Comparison of ENCODE assay signal across 13 cellular contexts in genomic region chr3:187103251-187103650, GRCh38. TPM values are rescaled to one million over a fixed set of nuclear protein-coding genes. Genes with fewer than 3 reads are reported as not detected.
DNase-seq lines count a peak whose midpoint lies in the region; ATAC-seq and TF ChIP-seq lines count a peak whose summit lies in the region.
"Had no signal": no experiment of that assay in that cellular context is flagged by ENCODE, and none has a peak within 500 bp of the region (broad histone marks: within the 10 kb centered on the region; RNA-seq: fewer than 3 reads in every experiment).

No MANE protein-coding gene starts in this region.

- H3K4me1 ChIP-seq in thoracic aorta (ENCODE audit: control insufficient read depth in 1 of 2, low read depth in 2 of 2) = peaks cover 27 to 65% of the 10 kb centered on the region in 2 donors
- H3K4me1 ChIP-seq in CD4-positive, alpha-beta memory T cell (ENCODE audit: insufficient read depth, low read length) = peaks cover 23% of the 10 kb centered on the region
- H3K4me1 ChIP-seq: Caco-2 had no signal

- H3K36me3 ChIP-seq in KOPT-K1 (ENCODE audit: insufficient read depth, low read length) (no peaks in the 10 kb centered on the region), thoracic aorta (no peaks in the 10 kb centered on the region)
- H3K36me3 ChIP-seq in CD4-positive, alpha-beta memory T cell (ENCODE audit: insufficient read depth, low read length) = no peaks in the 10 kb centered on the region
- H3K36me3 ChIP-seq: HAP-1 had no signal

- no peak for DNase-seq in T-helper 17 cell
- DNase-seq in thoracic aorta (ENCODE audit: low spot score) = no peak
- DNase-seq in CD4-positive, alpha-beta memory T cell = no peak
- DNase-seq in HCEC 1CT = no peak
- DNase-seq in stimulated activated naive CD8-positive, alpha-beta T cell treated with anti-CD3 and anti-CD28 coated beads, Interleukin-15, Interleukin-2, amounts not matched to agents 100 U/mL and 50 U/mL, for 24 hours = no peak
- DNase-seq: C1 segment of cervical spinal cord; Caco-2; CD8-positive, alpha-beta T cell; DMS153; DND-41; GOT3 had no signal

- H3K27ac ChIP-seq in KOPT-K1 (ENCODE audit: low read depth, low read length, poor library complexity, severe bottlenecking) (peak overlapping the region; percentile 6), thoracic aorta (peak overlapping the region; percentile 81 to 84)
- no peak overlapping the region for H3K27ac ChIP-seq in CD4-positive, alpha-beta memory T cell (ENCODE audit: low read depth, low read length)

- CTCF ChIA-PET in CD4-positive, alpha-beta memory T cell (lab: Charles Lee; ENCODE audit: partially characterized antibody) = interaction anchor here (0.8 to 6.4 kb wide), 7 partner anchors 10 to 168 kb away, joined by 3 to 57 read pairs (median 6); partner anchors contain the start of gene RPL39L

- no peaks in the 10 kb centered on the region for H3K9me3 Mint-ChIP-seq in CD4-positive, alpha-beta memory T cell
- H3K9me3 Mint-ChIP-seq: CD8-positive, alpha-beta T cell had no signal

- no peak overlapping the region for H3K4me3 ChIP-seq in thoracic aorta
- H3K4me3 ChIP-seq in CD4-positive, alpha-beta memory T cell (ENCODE audit: low read length in 2 of 2) = no peak overlapping the region
- H3K4me3 ChIP-seq: HAP-1 had no signal

- H3K9me3 ChIP-seq in KOPT-K1 (ENCODE audit: insufficient read depth, low read length, poor library complexity, severe bottlenecking) = no peaks in the 10 kb centered on the region
- no peaks in the 10 kb centered on the region for H3K9me3 ChIP-seq in T-helper 17 cell (ENCODE audit: control insufficient read depth, low read length, poor library complexity, severe bottlenecking)
- no peaks in the 10 kb centered on the region for H3K9me3 ChIP-seq in thoracic aorta
- no peaks in the 10 kb centered on the region for H3K9me3 ChIP-seq in CD4-positive, alpha-beta memory T cell (ENCODE audit: control insufficient read depth in 1 of 2, low read length in 2 of 2)
- H3K9me3 ChIP-seq: Caco-2, HAP-1 had no signal

- intact Hi-C loops in CD4-positive, alpha-beta memory T cell (cut with micrococcal nuclease) = no loop called here

- H3K27me3 ChIP-seq in thoracic aorta (replicated peaks; ENCODE audit: insufficient read depth) = no peaks in the 10 kb centered on the region
- H3K27me3 ChIP-seq in CD4-positive, alpha-beta memory T cell (ENCODE audit: insufficient read depth, low read length) = no peaks in the 10 kb centered on the region

- peak overlapping the region; percentile 92 for H3K27ac Mint-ChIP-seq in T-helper 17 cell
- H3K27ac Mint-ChIP-seq in CD4-positive, alpha-beta memory T cell = no peak overlapping the region
- H3K27ac Mint-ChIP-seq: CD8-positive, alpha-beta T cell had no signal

- no peak for TF ChIP-seq CTCF in thoracic aorta (IDR thresholded peaks at IDR 0.05)

- H3K4me1 Mint-ChIP-seq in T-helper 17 cell = peaks cover 19% of the 10 kb centered on the region
- H3K4me1 Mint-ChIP-seq in CD4-positive, alpha-beta memory T cell = peaks cover 15 to 27% (median 21%) of the 10 kb centered on the region in 4 donors

- ATAC-seq in T-helper 17 cell (no peak), thoracic aorta (ENCODE audit: insufficient number of reproducible peaks, low FRiP score, low read depth) (no peak)
- ATAC-seq in stimulated activated naive CD8-positive, alpha-beta T cell treated with anti-CD3 and anti-CD28 coated beads, Interleukin-15, Interleukin-2, amounts not matched to agents 100 U/mL and 50 U/mL, for 24 hours = no peak
- ATAC-seq: CD8-positive, alpha-beta T cell had no signal

- POLR2A ChIA-PET in CD4-positive, alpha-beta memory T cell (lab: Charles Lee; ENCODE audit: partially characterized antibody) = interaction anchor here (1.0 kb wide), 1 partner anchor 10 kb away, joined by 3 read pairs; no protein-coding TSS in a partner anchor

- peak overlapping the region; percentile 55 for H3K4me3 Mint-ChIP-seq in T-helper 17 cell
- H3K4me3 Mint-ChIP-seq in CD4-positive, alpha-beta memory T cell = peak overlapping the region in 1 of 8 donors; percentile 9
- H3K4me3 Mint-ChIP-seq: CD8-positive, alpha-beta T cell had no signal

- no peaks in the 10 kb centered on the region for H3K27me3 Mint-ChIP-seq in T-helper 17 cell
- no peaks in the 10 kb centered on the region for H3K27me3 Mint-ChIP-seq in CD4-positive, alpha-beta memory T cell

- peaks cover 2% of the 10 kb centered on the region for H3K36me3 Mint-ChIP-seq in T-helper 17 cell (ENCODE audit: low read depth)
- no peaks in the 10 kb centered on the region for H3K36me3 Mint-ChIP-seq in CD4-positive, alpha-beta memory T cell
- H3K36me3 Mint-ChIP-seq: CD8-positive, alpha-beta T cell had no signal

RNA-seq across cellular contexts. Expression of gene RPL39L, which starts 36.0 kb away (rescaled TPM):
- total RNA-seq in T-helper 17 cell (1 to 10 TPM; 2.2 to 5.8 TPM), thoracic aorta (10 to 100 TPM; 20.0 to 23.1 TPM)
- total RNA-seq in CD4-positive, alpha-beta memory T cell = 1 to 10 TPM; 2.6 to 3.6 TPM
- 10 to 100 TPM in 1 of 2 donors, 1 to 10 TPM in 1; 7.2 to 15.7 TPM for polyA plus RNA-seq in CD4-positive, alpha-beta memory T cell
